16 cellular contexts compared by ENCODE assay signal in genomic region chr1:226692067-226692792, GRCh38. TPM values are rescaled to one million over a fixed set of nuclear protein-coding genes. Genes with fewer than 3 reads are reported as not detected.
DNase-seq lines count a peak whose midpoint lies in the region; ATAC-seq and TF ChIP-seq lines count a peak whose summit lies in the region.
"Had no signal": no experiment of that assay in that cellular context is flagged by ENCODE, and none has a peak within 500 bp of the region (broad histone marks: within the 10 kb centered on the region; RNA-seq: fewer than 3 reads in every experiment).

No MANE protein-coding gene starts in this region.

- H3K4me1 Mint-ChIP-seq in activated naive CD4-positive, alpha-beta T cell treated with anti-CD3 and anti-CD28 coated beads, Interleukin-2, amount 50 U/mL, for 24 hours, result peaks cover 97% of the 10 kb centered on the region

- H3K9ac ChIP-seq in muscle layer of colon (ENCODE audit: low read length), result peak overlapping the region; percentile 15

- H3K27ac Mint-ChIP-seq in activated naive CD4-positive, alpha-beta T cell treated with anti-CD3 and anti-CD28 coated beads, Interleukin-2, amount 50 U/mL, for 24 hours, result peak overlapping the region; percentile 99
- H3K27ac Mint-ChIP-seq in activated naive CD4-positive, alpha-beta T cell treated with anti-CD3 and anti-CD28 coated beads, Interleukin-2, amount 50 U/mL, for 72 hours, result peak overlapping the region; percentile 93 to 95

- no peaks in the 10 kb centered on the region for H3K27me3 Mint-ChIP-seq in activated naive CD4-positive, alpha-beta T cell treated with anti-CD3 and anti-CD28 coated beads, Interleukin-2, amount 50 U/mL, for 24 hours

- TF ChIP-seq EP300 in suprapubic skin (IDR thresholded peaks at IDR 0.05), result no peak

- H3K27ac ChIP-seq in muscle layer of colon (ENCODE audit: low read depth, low read length) (peak overlapping the region; percentile 70), suprapubic skin (peak overlapping the region; percentile 42)
- H3K27ac ChIP-seq: HL-60 had no signal

- no peak for ATAC-seq in activated naive CD4-positive, alpha-beta T cell treated with anti-CD3 and anti-CD28 coated beads, Interleukin-2, amount 50 U/mL, for 72 hours
- ATAC-seq: esophagus mucosa had no signal

- H3K4me1 ChIP-seq in muscle layer of colon (ENCODE audit: insufficient read depth, low read length) (peaks cover 88% of the 10 kb centered on the region), suprapubic skin (peaks cover 68% of the 10 kb centered on the region)

- TF ChIP-seq POLR2A in suprapubic skin (IDR thresholded peaks at IDR 0.05), result no peak

- DNase-seq in activated naive CD4-positive, alpha-beta T cell treated with Interleukin-2 at 50 U/mL for 16 hours, result no peak
- peak in 1 of 2 donors; percentile 13 for DNase-seq in activated naive CD4-positive, alpha-beta T cell treated with anti-CD3 and anti-CD28 coated beads, Interleukin-2, amount 50 U/mL, for 72 hours (ENCODE audit: low spot score in 2 of 2)
- DNase-seq in suprapubic skin (ENCODE audit: low spot score in 2 of 2), result no peak
- no peak for DNase-seq in iPS-NIHi7 (ENCODE audit: extremely low spot score)
- DNase-seq in NCI-H2081 (lab: John Stamatoyannopoulos, UW), result no peak
- DNase-seq in NAMALWA (ENCODE audit: low spot score), result no peak
- DNase-seq: DMS79 treated with DMSO at 0.1 percent for 48 hours, mucosa of descending colon, NCI-H2171, OCI-M1, sigmoid colon had no signal

- no peaks in the 10 kb centered on the region for H3K9me3 ChIP-seq in muscle layer of colon (ENCODE audit: low read length)
- no peaks in the 10 kb centered on the region for H3K9me3 ChIP-seq in suprapubic skin
- H3K9me3 ChIP-seq: mucosa of descending colon, sigmoid colon had no signal

- peak overlapping the region; percentile 79 for H3K4me3 Mint-ChIP-seq in activated naive CD4-positive, alpha-beta T cell treated with anti-CD3 and anti-CD28 coated beads, Interleukin-2, amount 50 U/mL, for 24 hours

- H3K4me3 ChIP-seq in muscle layer of colon (ENCODE audit: low read depth in 1 of 2, low read length in 2 of 2) (no peak overlapping the region), suprapubic skin (no peak overlapping the region)
- H3K4me3 ChIP-seq: GM12878, mucosa of descending colon, sigmoid colon had no signal

- H3K9me3 Mint-ChIP-seq in activated naive CD4-positive, alpha-beta T cell treated with anti-CD3 and anti-CD28 coated beads, Interleukin-2, amount 50 U/mL, for 24 hours, result no peaks in the 10 kb centered on the region
- no peaks in the 10 kb centered on the region for H3K9me3 Mint-ChIP-seq in activated naive CD4-positive, alpha-beta T cell treated with anti-CD3 and anti-CD28 coated beads, Interleukin-2, amount 50 U/mL, for 72 hours

- H3K27me3 ChIP-seq in muscle layer of colon (ENCODE audit: control insufficient read depth in 1 of 2, insufficient read depth in 2 of 2, low read length in 2 of 2) (no peaks in the 10 kb centered on the region), suprapubic skin (no peaks in the 10 kb centered on the region)
- H3K27me3 ChIP-seq: sigmoid colon had no signal

- TF ChIP-seq CTCF in suprapubic skin (IDR thresholded peaks at IDR 0.05), result no peak

- H3K36me3 Mint-ChIP-seq in activated naive CD4-positive, alpha-beta T cell treated with anti-CD3 and anti-CD28 coated beads, Interleukin-2, amount 50 U/mL, for 24 hours, result peaks cover 10% of the 10 kb centered on the region
- H3K36me3 Mint-ChIP-seq in activated naive CD4-positive, alpha-beta T cell treated with anti-CD3 and anti-CD28 coated beads, Interleukin-2, amount 50 U/mL, for 72 hours, result peaks cover 0 to 21% of the 10 kb centered on the region in 2 donors

- H3K36me3 ChIP-seq in muscle layer of colon (ENCODE audit: insufficient read depth, low read length), result peaks cover 9% of the 10 kb centered on the region
- H3K36me3 ChIP-seq in suprapubic skin, result no peaks in the 10 kb centered on the region
- H3K36me3 ChIP-seq: sigmoid colon had no signal

- WGBS in suprapubic skin, result 78% methylated on average over 4 of the region's 4 CpGs

RNA-seq across cellular contexts. Expression of gene ITPKB, which starts 46.9 kb away (rescaled TPM):
- total RNA-seq in activated naive CD4-positive, alpha-beta T cell treated with anti-CD3 and anti-CD28 coated beads, Interleukin-2, amount 50 U/mL, for 72 hours, result 10 to 100 TPM; 37.5 to 51.3 TPM
- 10 to 100 TPM; 31.0 to 39.0 (median 35.3) TPM for total RNA-seq in suprapubic skin
